Comparison of ENCODE assay signal across 1 cellular context in the genomic region with DNA sequence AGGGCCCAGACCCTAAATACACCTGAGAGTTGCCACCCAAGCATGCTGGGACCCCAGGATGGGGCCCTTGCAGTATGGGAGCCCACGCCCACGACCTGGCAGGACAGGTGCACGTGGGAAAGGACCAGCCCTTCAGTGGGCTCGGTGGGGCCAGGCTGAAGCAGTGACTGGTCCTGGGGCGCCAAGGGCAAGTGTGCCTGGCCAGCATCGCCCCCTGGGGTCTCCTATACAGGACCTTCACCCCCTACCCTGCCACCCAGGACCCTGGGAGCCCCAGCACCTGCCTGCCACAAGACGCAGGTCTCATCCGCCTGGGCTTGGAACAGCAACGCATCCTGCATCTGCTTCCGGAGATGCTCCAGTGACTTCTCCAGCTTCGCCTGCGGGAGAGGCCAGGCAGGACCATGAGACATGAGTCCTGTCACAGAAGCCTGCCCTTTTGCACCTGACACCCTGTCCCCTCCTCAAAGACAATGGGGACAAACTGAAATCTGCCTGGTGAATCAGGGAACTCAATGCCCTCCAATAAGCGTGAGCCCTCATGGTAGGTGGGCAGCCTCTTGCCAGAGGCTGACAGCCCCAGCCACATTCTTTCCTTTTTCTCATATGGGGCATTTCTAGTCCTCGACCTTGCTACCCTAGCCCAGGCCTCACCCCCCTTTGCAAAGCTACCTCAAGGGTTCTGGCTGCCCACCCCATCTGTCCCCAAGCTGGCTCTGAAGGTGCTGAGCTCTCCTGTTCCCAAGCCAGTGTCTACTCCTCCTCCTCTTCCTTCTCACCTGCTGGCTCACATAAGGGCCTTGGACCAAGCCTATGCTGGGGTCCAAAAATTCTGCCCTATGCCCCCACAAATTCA.
A peak's percentile ranks its signal among the peaks of the same experiment; 100 is the strongest.
TF ChIP-seq lines count a peak whose summit lies in the region.

No MANE protein-coding gene starts in this region.

TF ChIP-seq in K562, 482 proteins besides CTCF, POLR2A, EP300 and RAD21:
- TF ChIP-seq POLR2G (IDR thresholded peaks at IDR 0.05; ENCODE audit: low read depth, low read length), result peak; percentile 69
- TF ChIP-seq ZNF3 (CRISPR knock-in tag; IDR thresholded peaks at IDR 0.05), result no peak
- TF ChIP-seq, protein P1, sequence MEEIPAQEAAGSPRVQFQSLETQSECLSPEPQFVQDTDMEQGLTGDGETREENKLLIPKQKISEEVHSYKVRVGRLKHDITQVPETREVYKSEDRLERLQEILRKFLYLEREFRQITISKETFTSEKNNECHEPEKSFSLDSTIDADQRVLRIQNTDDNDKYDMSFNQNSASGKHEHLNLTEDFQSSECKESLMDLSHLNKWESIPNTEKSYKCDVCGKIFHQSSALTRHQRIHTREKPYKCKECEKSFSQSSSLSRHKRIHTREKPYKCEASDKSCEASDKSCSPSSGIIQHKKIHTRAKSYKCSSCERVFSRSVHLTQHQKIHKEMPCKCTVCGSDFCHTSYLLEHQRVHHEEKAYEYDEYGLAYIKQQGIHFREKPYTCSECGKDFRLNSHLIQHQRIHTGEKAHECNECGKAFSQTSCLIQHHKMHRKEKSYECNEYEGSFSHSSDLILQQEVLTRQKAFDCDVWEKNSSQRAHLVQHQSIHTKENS (CRISPR knock-in tag; IDR thresholded peaks at IDR 0.05), result no peak
- TF ChIP-seq, protein P2, sequence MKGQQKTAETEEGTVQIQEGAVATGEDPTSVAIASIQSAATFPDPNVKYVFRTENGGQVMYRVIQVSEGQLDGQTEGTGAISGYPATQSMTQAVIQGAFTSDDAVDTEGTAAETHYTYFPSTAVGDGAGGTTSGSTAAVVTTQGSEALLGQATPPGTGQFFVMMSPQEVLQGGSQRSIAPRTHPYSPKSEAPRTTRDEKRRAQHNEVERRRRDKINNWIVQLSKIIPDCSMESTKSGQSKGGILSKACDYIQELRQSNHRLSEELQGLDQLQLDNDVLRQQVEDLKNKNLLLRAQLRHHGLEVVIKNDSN (CRISPR knock-in tag; IDR thresholded peaks at IDR 0.05), result no peak
- TF ChIP-seq RBFOX2 (IDR thresholded peaks at IDR 0.05; ENCODE audit: low read depth, low read length), result peak; percentile 59; the same call in 1 of the 2 replicates
